ENCODE assay signal across 1 cellular context in the genomic region with DNA sequence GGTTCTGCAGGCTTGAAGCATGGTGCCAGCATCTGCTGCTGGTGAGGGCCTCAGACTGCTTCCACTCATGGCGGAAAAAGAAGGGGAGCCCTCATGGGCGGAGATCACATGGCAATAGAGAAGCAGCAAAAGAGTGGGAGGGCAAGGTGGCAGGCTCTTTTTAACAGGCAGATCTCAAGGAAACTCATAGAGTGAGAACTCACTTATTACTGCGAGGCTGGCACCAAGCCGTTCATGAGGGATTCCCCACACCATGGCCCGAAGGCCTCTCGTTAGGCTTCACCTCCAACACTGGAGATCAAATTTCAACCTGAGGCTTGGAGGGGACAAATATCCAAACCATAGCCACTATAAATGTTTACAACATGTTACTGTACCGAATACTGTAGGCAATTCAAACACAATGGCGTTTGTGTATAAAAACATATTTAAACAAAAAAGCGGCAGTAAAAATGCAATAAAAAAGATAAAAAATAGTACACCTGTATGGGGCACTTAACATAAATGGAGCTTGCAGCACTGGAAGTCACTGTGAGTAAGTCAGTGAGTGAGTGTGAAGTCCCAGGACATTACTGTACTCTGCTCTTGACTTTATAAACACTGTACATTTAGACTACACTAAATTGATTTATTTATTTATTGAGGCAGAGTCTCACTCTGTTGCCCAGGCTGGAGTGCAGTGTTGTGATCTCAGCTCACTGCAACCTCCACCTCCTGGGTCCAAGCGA.
TF ChIP-seq lines count a peak whose summit lies in the region.

No MANE protein-coding gene starts in this region.

TF ChIP-seq in H1, 55 proteins besides CTCF, POLR2A, EP300 and RAD21:
- TF ChIP-seq RBBP5 (IDR thresholded peaks at IDR 0.05; ENCODE audit: borderline replicate concordance, low read depth, low read length) (no peak), CBX5 (IDR thresholded peaks at IDR 0.05; ENCODE audit: low read depth, low read length) (no peak), CBX8 (IDR thresholded peaks at IDR 0.05; ENCODE audit: borderline replicate concordance, low read depth, low read length) (no peak), KDM1A (IDR thresholded peaks at IDR 0.05; ENCODE audit: borderline replicate concordance, low read length) (no peak), CREB1 (IDR thresholded peaks at IDR 0.05) (no peak), NANOG (IDR thresholded peaks at IDR 0.05; ENCODE audit: insufficient read depth, low read depth, low read length, poor library complexity, severe bottlenecking) (no peak), BRCA1 (IDR thresholded peaks at IDR 0.05; ENCODE audit: low read depth, low read length) (no peak), RXRA (IDR thresholded peaks at IDR 0.05; ENCODE audit: insufficient read depth, low read depth, low read length) (no peak), KDM4A (IDR thresholded peaks at IDR 0.05; ENCODE audit: low read depth, low read length, severe bottlenecking) (no peak), PHF8 (conservative IDR thresholded peaks at IDR 0.05; ENCODE audit: low read depth, low read length) (no peak), SP2 (IDR thresholded peaks at IDR 0.05; ENCODE audit: low read length) (no peak), POU5F1 (IDR thresholded peaks at IDR 0.05; ENCODE audit: low read depth, low read length) (no peak), CEBPB (IDR thresholded peaks at IDR 0.05; ENCODE audit: low read depth, low read length) (no peak), JUND (IDR thresholded peaks at IDR 0.05; ENCODE audit: low read length) (no peak)
